In the genomic region with DNA sequence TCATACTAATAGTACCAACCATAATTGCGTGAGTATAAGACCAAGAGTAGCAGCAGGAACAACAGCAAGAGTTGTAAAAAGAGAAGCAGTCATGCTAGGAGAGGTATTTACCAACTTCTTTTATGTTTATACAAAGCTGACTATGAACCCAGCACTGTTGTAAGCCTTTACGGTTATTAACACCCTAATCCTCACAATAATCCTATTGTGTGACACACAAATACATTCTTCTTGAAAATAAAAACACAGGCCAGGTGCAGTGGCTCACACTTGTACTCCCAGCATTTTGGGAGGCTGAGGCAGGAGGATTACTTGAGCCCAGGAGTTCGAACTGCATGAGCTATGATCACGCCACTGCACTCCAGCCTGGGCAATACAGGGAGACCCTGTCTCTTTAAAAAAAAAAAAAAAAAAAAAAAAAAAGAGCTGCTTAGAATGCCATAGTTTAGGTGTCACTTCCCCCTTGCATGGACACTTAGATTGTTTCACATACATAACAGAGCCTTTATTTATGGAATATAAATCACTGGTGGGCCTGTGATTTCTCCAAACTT, we compare ENCODE assay signal across 26 cellular contexts. TPM values are rescaled to one million over a fixed set of nuclear protein-coding genes. Genes with fewer than 3 reads are reported as not detected.
A peak's percentile ranks its signal among the peaks of the same experiment; 100 is the strongest.
DNase-seq lines count a peak whose midpoint lies in the region; TF ChIP-seq lines count a peak whose summit lies in the region.
"Had no signal": no experiment of that assay in that cellular context is flagged by ENCODE, and none has a peak within 500 bp of the region (broad histone marks: within the 10 kb centered on the region; RNA-seq: fewer than 3 reads in every experiment).

No MANE protein-coding gene starts in this region.

- H3F3A ChIP-seq in SU-DHL-6 (ENCODE audit: insufficient read depth) (peaks cover 23% of the 10 kb centered on the region), neural progenitor cell (ENCODE audit: low read depth) (peaks cover 4% of the 10 kb centered on the region)

- peaks cover 0 to 4% (median 2%) of the 10 kb centered on the region in 3 donors for H3K27me3 Mint-ChIP-seq in CD14-positive monocyte (ENCODE audit: low read depth in 3 of 3)
- H3K27me3 Mint-ChIP-seq in neural progenitor cell (ENCODE audit: insufficient read depth, low read depth), result peaks cover 5% of the 10 kb centered on the region
- H3K27me3 Mint-ChIP-seq: B cell, memory B cell had no signal

- H3K9me3 ChIP-seq in SU-DHL-6 (ENCODE audit: insufficient read depth, low read length) (no peaks in the 10 kb centered on the region), neural progenitor cell (ENCODE audit: low read depth) (no peaks in the 10 kb centered on the region), prostate gland (no peaks in the 10 kb centered on the region), BE2C (no peaks in the 10 kb centered on the region)
- H3K9me3 ChIP-seq: esophagus muscularis mucosa, pancreas, right atrium auricular region, spleen had no signal

- H3K27me3 ChIP-seq in SU-DHL-6 (ENCODE audit: low read length), result no peaks in the 10 kb centered on the region
- H3K27me3 ChIP-seq in neural progenitor cell, result no peaks in the 10 kb centered on the region
- H3K27me3 ChIP-seq in prostate gland (replicated peaks; ENCODE audit: insufficient read depth), result no peaks in the 10 kb centered on the region
- peaks cover under 1% of the 10 kb centered on the region; the same call in 1 of the 2 replicates for H3K27me3 ChIP-seq in BE2C
- H3K27me3 ChIP-seq: pancreas, right atrium auricular region, spleen had no signal

- no peaks in the 10 kb centered on the region for H3K9me2 ChIP-seq in SU-DHL-6 (replicated peaks; ENCODE audit: insufficient read depth, low read length)

- peaks cover 3% of the 10 kb centered on the region for H3K79me2 ChIP-seq in SU-DHL-6 (ENCODE audit: insufficient read depth, low read length)
- H3K79me2 ChIP-seq in neural progenitor cell (ENCODE audit: low read depth), result no peaks in the 10 kb centered on the region

- H3K4me3 ChIP-seq in SU-DHL-6 (ENCODE audit: insufficient read depth, low read length, poor library complexity, severe bottlenecking) (no peak overlapping the region), neural progenitor cell (no peak overlapping the region), prostate gland (no peak overlapping the region), BE2C (ENCODE audit: low read depth, low read length) (no peak overlapping the region)
- H3K4me3 ChIP-seq: cardiac muscle cell, coronary artery, esophagus muscularis mucosa, pancreas, right atrium auricular region, spleen had no signal

- H3K36me3 ChIP-seq in SU-DHL-6 (ENCODE audit: low read length), result 0 out of 2 replicates have a peak, but pooled peaks cover 2% of the 10 kb centered on the region
- no peaks in the 10 kb centered on the region for H3K36me3 ChIP-seq in neural progenitor cell
- no peaks in the 10 kb centered on the region for H3K36me3 ChIP-seq in prostate gland
- no peaks in the 10 kb centered on the region for H3K36me3 ChIP-seq in BE2C
- H3K36me3 ChIP-seq: cardiac muscle cell, esophagus muscularis mucosa, pancreas, right atrium auricular region had no signal

- WGBS in prostate gland, result 83% methylated on average over 4 of the region's 4 CpGs

- H3K36me3 Mint-ChIP-seq in CD14-positive monocyte (peaks cover 80 to 89% of the 10 kb centered on the region in 2 donors), neural progenitor cell (no peaks in the 10 kb centered on the region)
- H3K36me3 Mint-ChIP-seq: activated CD8-positive, alpha-beta memory T cell treated with anti-CD3 and anti-CD28 coated beads, Interleukin-2, amount 10 ng/mL, durations not matched to agents 7 days and 5 days; T-cell had no signal

- peak overlapping the region; percentile 30; the same call in 1 of the 2 replicates for H3K27ac ChIP-seq in SU-DHL-6 (ENCODE audit: low read depth, low read length)
- peak overlapping the region; percentile 71 for H3K27ac ChIP-seq in neural progenitor cell
- no peak overlapping the region for H3K27ac ChIP-seq in prostate gland
- H3K27ac ChIP-seq: cardiac muscle cell, coronary artery, esophagus muscularis mucosa, pancreas, right atrium auricular region had no signal

- no peak overlapping the region for H3K4me2 ChIP-seq in SU-DHL-6 (ENCODE audit: low read depth, low read length, poor library complexity, severe bottlenecking)
- peak overlapping the region; percentile 10 for H3K4me2 ChIP-seq in neural progenitor cell

- intact Hi-C loops in CD14-positive monocyte (cut with micrococcal nuclease) (loop anchor here in 1 of 2 donors (5.0 kb wide), 1 partner anchor 35 kb away; no protein-coding TSS in a partner anchor), prostate gland (cut with DNase I) (no loop called here)

- TF ChIP-seq CTCF in CD14-positive monocyte (IDR thresholded peaks at IDR 0.05), result no peak
- no peak for TF ChIP-seq CTCF in SU-DHL-6 (IDR thresholded peaks at IDR 0.05; ENCODE audit: insufficient read depth, low read length, poor library complexity, severe bottlenecking)
- no peak for TF ChIP-seq CTCF in neural progenitor cell (IDR thresholded peaks at IDR 0.05)
- no peak for TF ChIP-seq CTCF in prostate gland (IDR thresholded peaks at IDR 0.05)
- no peak for TF ChIP-seq CTCF in BE2C (IDR thresholded peaks at IDR 0.05; ENCODE audit: low read depth, low read length)

- H3K4me3 Mint-ChIP-seq in CD14-positive monocyte, result no peak overlapping the region
- no peak overlapping the region for H3K4me3 Mint-ChIP-seq in neural progenitor cell
- H3K4me3 Mint-ChIP-seq: activated CD8-positive, alpha-beta memory T cell treated with anti-CD3 and anti-CD28 coated beads, Interleukin-2, amount 10 ng/mL, durations not matched to agents 7 days and 5 days; activated naive CD8-positive, alpha-beta T cell treated with anti-CD3 and anti-CD28 coated beads, Interleukin-2, amount 50 U/mL, for 24 hours; activated T-cell treated with anti-CD3 and anti-CD28 coated beads, Interleukin-2, amount 50 U/mL, for 4 hours; B cell; memory B cell; T-cell had no signal

- H4K20me1 ChIP-seq in SU-DHL-6 (ENCODE audit: low read depth, low read length) (no peaks in the 10 kb centered on the region), neural progenitor cell (ENCODE audit: low read depth) (no peaks in the 10 kb centered on the region)

- H3K9me3 Mint-ChIP-seq in CD14-positive monocyte, result no peaks in the 10 kb centered on the region
- H3K9me3 Mint-ChIP-seq in neural progenitor cell, result no peaks in the 10 kb centered on the region
- H3K9me3 Mint-ChIP-seq: activated naive CD8-positive, alpha-beta T cell treated with anti-CD3 and anti-CD28 coated beads, Interleukin-2, amount 50 U/mL, for 24 hours; activated T-cell treated with anti-CD3 and anti-CD28 coated beads, Interleukin-2, amount 50 U/mL, for 4 hours; memory B cell; T-cell had no signal

- H3K27ac Mint-ChIP-seq in CD14-positive monocyte, result peak overlapping the region in 6 of 7 donors; percentile 30 to 100 (median 75)
- peak overlapping the region; percentile 74 for H3K27ac Mint-ChIP-seq in neural progenitor cell
- H3K27ac Mint-ChIP-seq: activated CD8-positive, alpha-beta memory T cell treated with anti-CD3 and anti-CD28 coated beads, Interleukin-2, amount 10 ng/mL, durations not matched to agents 7 days and 5 days; activated naive CD8-positive, alpha-beta T cell treated with anti-CD3 and anti-CD28 coated beads, Interleukin-2, amount 50 U/mL, for 24 hours; B cell; memory B cell; T-cell had no signal

- H2AFZ ChIP-seq in SU-DHL-6 (ENCODE audit: low read depth, low read length, severe bottlenecking), result no peak overlapping the region
- no peak overlapping the region for H2AFZ ChIP-seq in neural progenitor cell (replicated peaks)

- TF ChIP-seq POLR2A in prostate gland (IDR thresholded peaks at IDR 0.05), result no peak

- peaks cover 52% of the 10 kb centered on the region for H3K4me1 Mint-ChIP-seq in CD14-positive monocyte
- peaks cover 11% of the 10 kb centered on the region for H3K4me1 Mint-ChIP-seq in neural progenitor cell
- H3K4me1 Mint-ChIP-seq: activated naive CD8-positive, alpha-beta T cell treated with anti-CD3 and anti-CD28 coated beads, Interleukin-2, amount 50 U/mL, for 24 hours had no signal

- DNase-seq in CD14-positive monocyte (ENCODE audit: low spot score) (no peak), HS-27A (ENCODE audit: low read depth) (peak; percentile 24), neural progenitor cell (ENCODE audit: low spot score) (peak; percentile 54), T-helper 2 cell (no peak), prostate gland (ENCODE audit: low spot score) (no peak), BE2C (no peak)
- DNase-seq: activated CD8-positive, alpha-beta memory T cell treated with anti-CD3 and anti-CD28 coated beads, Interleukin-2, amount 10 ng/mL, durations not matched to agents 7 days and 5 days; activated gamma-delta T cell treated with Interleukin-2 at 50 U/mL for 16 hours; activated naive CD8-positive, alpha-beta T cell treated with anti-CD3 and anti-CD28 coated beads, Interleukin-2, amount 50 U/mL, for 24 hours; activated T-cell treated with anti-CD3 and anti-CD28 coated beads, Interleukin-2, amount 50 U/mL, for 4 hours; foreskin fibroblast; IMR-90; NCI-H526 treated with DMSO at 0.1 percent for 48 hours; pancreas; spleen; stimulated activated CD4-positive, alpha-beta T cell treated with anti-CD3 and anti-CD28 coated beads, Interleukin-2, amount 100 ng/mL, for 24 hours; stimulated activated naive CD8-positive, alpha-beta T cell treated with anti-CD3 and anti-CD28 coated beads, Interleukin-15, Interleukin-2, amounts not matched to agents 100 U/mL and 50 U/mL, for 24 hours; T-cell had no signal

- no peak overlapping the region for H3K9ac ChIP-seq in SU-DHL-6 (ENCODE audit: low read length)
- H3K9ac ChIP-seq in neural progenitor cell, result no peak overlapping the region

- H3K4me1 ChIP-seq in neural progenitor cell (peaks cover 13% of the 10 kb centered on the region), prostate gland (replicated peaks) (no peaks in the 10 kb centered on the region), BE2C (no peaks in the 10 kb centered on the region)
- H3K4me1 ChIP-seq: esophagus muscularis mucosa, pancreas, right atrium auricular region had no signal

RNA-seq across cellular contexts. Expression of gene HCK, which starts 20.2 kb away (rescaled TPM):
- polyA plus RNA-seq in CD14-positive monocyte, result 100 to 1,000 TPM; 526 to 688 TPM
- total RNA-seq in neural progenitor cell (ENCODE audit: low replicate concordance) (not detected in 2 replicates), prostate gland (1 to 10 TPM; 3.1 to 6.0 TPM)
- polyA plus RNA-seq in BE2C (2012; ENCODE audit: insufficient read depth, insufficient read length, low read depth), result not detected
- total RNA-seq: activated CD8-positive, alpha-beta memory T cell treated with anti-CD3 and anti-CD28 coated beads, Interleukin-2, amount 10 ng/mL, durations not matched to agents 7 days and 5 days; cardiac muscle cell; IMR-90; RPMI7951 had no signal
- polyA plus RNA-seq: cardiac muscle cell, IMR-90 had no signal

RNA-seq across cellular contexts. Expression of gene TM9SF4, which starts 37.3 kb away (rescaled TPM):
- polyA plus RNA-seq in CD14-positive monocyte, result 10 to 100 TPM; 49.7 to 78.5 TPM
- total RNA-seq in neural progenitor cell (ENCODE audit: low replicate concordance) (27.9 and 41.7 TPM in 2 replicates), prostate gland (10 to 100 TPM; 44.7 to 62.9 TPM)
- 52.3 TPM for polyA plus RNA-seq in BE2C (2012; ENCODE audit: insufficient read depth, insufficient read length, low read depth)

Comparison
In these comparisons a context has a peak if more than half of its experiments do, and no peak if none do; other contexts are left out.
1. DNase-seq: peak in HS-27A (single experiment) and neural progenitor cell (single experiment); none in CD14-positive monocyte (single experiment), T-helper 2 cell (0 of 5), prostate gland (single experiment) and BE2C (single experiment).
2. H3K27ac ChIP-seq: peak in SU-DHL-6 (single experiment) and neural progenitor cell (single experiment); none in prostate gland (0 of 2).